Comparison of ENCODE assay signal across 1 cellular context in genomic region chr15:58981808-58982475, GRCh38.
A peak's percentile ranks its signal among the peaks of the same experiment; 100 is the strongest.
TF ChIP-seq lines count a peak whose summit lies in the region.

No MANE protein-coding gene starts in this region.

TF ChIP-seq in GM12878, 131 proteins besides CTCF, POLR2A, EP300 and RAD21:
- TF ChIP-seq IKZF2 (IDR thresholded peaks at IDR 0.05) (0 out of 4 replicates have a peak, but pooled peaks of 1 of the 2 experiments have one; percentile 13), BCL3 (IDR thresholded peaks at IDR 0.05; ENCODE audit: borderline replicate concordance, insufficient read depth, low read depth, low read length, poor library complexity, severe bottlenecking) (no peak), ZBED1 (IDR thresholded peaks at IDR 0.05; ENCODE audit: borderline replicate concordance) (no peak), NFIC (IDR thresholded peaks at IDR 0.05; ENCODE audit: low read depth, low read length) (0 out of 2 replicates have a peak, but pooled peaks have one; percentile 36), YY1 (IDR thresholded peaks at IDR 0.05; ENCODE audit: low read depth, low read length) (no peak), ESRRA (IDR thresholded peaks at IDR 0.05; ENCODE audit: low read length) (no peak), TCF7 (IDR thresholded peaks at IDR 0.05; ENCODE audit: borderline replicate concordance) (peak; percentile 56; the same call in 1 of the 2 replicates), ATF7 (IDR thresholded peaks at IDR 0.05; ENCODE audit: low read depth) (no peak), SRF (IDR thresholded peaks at IDR 0.05; ENCODE audit: low read depth in 2 of 2, low read length in 2 of 2) (no peak), MEF2A (IDR thresholded peaks at IDR 0.05; ENCODE audit: insufficient read depth, low read depth, low read length) (no peak), RUNX3 (IDR thresholded peaks at IDR 0.05; ENCODE audit: low read length) (peak; percentile 78), YBX1 (IDR thresholded peaks at IDR 0.05) (no peak)
- TF ChIP-seq, protein P1, sequence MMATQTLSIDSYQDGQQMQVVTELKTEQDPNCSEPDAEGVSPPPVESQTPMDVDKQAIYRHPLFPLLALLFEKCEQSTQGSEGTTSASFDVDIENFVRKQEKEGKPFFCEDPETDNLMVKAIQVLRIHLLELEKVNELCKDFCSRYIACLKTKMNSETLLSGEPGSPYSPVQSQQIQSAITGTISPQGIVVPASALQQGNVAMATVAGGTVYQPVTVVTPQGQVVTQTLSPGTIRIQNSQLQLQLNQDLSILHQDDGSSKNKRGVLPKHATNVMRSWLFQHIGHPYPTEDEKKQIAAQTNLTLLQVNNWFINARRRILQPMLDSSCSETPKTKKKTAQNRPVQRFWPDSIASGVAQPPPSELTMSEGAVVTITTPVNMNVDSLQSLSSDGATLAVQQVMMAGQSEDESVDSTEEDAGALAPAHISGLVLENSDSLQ (IDR thresholded peaks at IDR 0.05) = peak; percentile 59; the same call in 1 of the 2 replicates
- TF ChIP-seq, protein P2, sequence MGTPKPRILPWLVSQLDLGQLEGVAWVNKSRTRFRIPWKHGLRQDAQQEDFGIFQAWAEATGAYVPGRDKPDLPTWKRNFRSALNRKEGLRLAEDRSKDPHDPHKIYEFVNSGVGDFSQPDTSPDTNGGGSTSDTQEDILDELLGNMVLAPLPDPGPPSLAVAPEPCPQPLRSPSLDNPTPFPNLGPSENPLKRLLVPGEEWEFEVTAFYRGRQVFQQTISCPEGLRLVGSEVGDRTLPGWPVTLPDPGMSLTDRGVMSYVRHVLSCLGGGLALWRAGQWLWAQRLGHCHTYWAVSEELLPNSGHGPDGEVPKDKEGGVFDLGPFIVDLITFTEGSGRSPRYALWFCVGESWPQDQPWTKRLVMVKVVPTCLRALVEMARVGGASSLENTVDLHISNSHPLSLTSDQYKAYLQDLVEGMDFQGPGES (IDR thresholded peaks at IDR 0.05) = no peak
